ENCODE assay signal across 1 cellular context in genomic region chr18:8261651-8262091, GRCh38.
TF ChIP-seq lines count a peak whose summit lies in the region.

No MANE protein-coding gene starts in this region.

TF ChIP-seq in H1, 55 proteins besides CTCF, POLR2A, EP300 and RAD21:
- TF ChIP-seq POLR2AphosphoS5 (IDR thresholded peaks at IDR 0.05; ENCODE audit: low read depth, low read length) (no peak), SRF (IDR thresholded peaks at IDR 0.05; ENCODE audit: low read depth, low read length) (no peak), KDM5A (IDR thresholded peaks at IDR 0.05; ENCODE audit: low read length) (no peak), ZNF274 (IDR thresholded peaks at IDR 0.05; ENCODE audit: borderline replicate concordance, extremely low read depth, low read length) (no peak), CHD7 (IDR thresholded peaks at IDR 0.05; ENCODE audit: insufficient replicate concordance, low read length) (no peak), USF2 (IDR thresholded peaks at IDR 0.05; ENCODE audit: low read length) (no peak), SP1 (IDR thresholded peaks at IDR 0.05; ENCODE audit: low read depth, low read length) (no peak), BACH1 (IDR thresholded peaks at IDR 0.05; ENCODE audit: low read length) (no peak), YY1 (IDR thresholded peaks at IDR 0.05; ENCODE audit: low read depth, low read length) (no peak), CBX8 (IDR thresholded peaks at IDR 0.05; ENCODE audit: borderline replicate concordance, low read depth, low read length) (no peak), TAF7 (optimal IDR thresholded peaks at IDR 0.05; ENCODE audit: borderline replicate concordance, low read depth, low read length) (no peak), SAP30 (IDR thresholded peaks at IDR 0.05; ENCODE audit: insufficient read depth, insufficient replicate concordance, low read length) (no peak), EGR1 (IDR thresholded peaks at IDR 0.05; ENCODE audit: borderline replicate concordance, low read depth, low read length) (no peak)
